ENCODE assay signal across 1 cellular context in the genomic region with DNA sequence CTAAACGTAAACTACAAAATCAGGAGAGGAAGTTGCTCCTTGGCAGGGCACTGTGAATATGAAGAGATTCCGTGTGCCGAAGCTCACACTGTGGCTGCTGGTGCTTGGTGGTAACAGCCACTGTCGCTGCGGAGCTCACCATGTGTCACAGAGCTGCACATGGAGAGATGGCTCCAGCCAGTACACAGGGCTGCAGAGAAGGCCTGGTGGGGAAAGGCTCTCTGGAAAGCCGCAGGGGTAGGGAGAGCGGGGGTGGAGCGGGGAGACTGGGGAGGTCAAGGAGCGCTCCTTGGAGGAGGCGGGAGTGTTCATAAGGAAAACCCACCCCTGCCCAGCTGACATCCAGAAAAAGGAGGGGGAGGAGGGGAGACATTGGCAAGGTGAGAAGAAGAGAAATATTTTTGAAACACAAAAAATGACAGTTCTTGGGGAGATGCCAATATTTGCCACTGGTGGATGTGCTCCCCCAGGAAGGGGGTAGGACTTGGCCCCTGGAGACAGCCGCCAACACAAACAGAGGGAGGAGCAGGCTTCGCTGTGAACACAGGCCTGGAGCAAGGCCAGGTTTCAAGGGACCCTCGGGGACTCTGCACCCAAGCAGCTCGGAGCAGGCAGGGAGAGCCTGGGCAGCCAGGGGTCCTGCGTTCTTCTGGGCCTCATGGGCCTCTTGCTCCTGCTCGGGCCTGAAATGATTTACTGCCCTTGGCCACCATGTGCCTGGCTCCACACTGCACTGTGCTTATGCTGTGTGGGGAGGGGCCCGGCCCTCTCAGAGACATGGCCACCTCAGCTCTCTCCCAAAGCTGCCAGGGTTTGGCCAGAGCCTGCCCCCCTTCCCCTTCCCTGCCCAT.
TF ChIP-seq lines count a peak whose summit lies in the region.

No MANE protein-coding gene starts in this region.

TF ChIP-seq in WTC11, 78 proteins besides CTCF, POLR2A, EP300 and RAD21 (continued from another document):
- no peak for TF ChIP-seq CREM (CRISPR knock-in tag; IDR thresholded peaks at IDR 0.05)
- no peak for TF ChIP-seq NFATC4 (CRISPR knock-in tag; IDR thresholded peaks at IDR 0.05)
- TF ChIP-seq EMX1 (CRISPR knock-in tag; IDR thresholded peaks at IDR 0.05): no peak
- TF ChIP-seq JUN (CRISPR knock-in tag; IDR thresholded peaks at IDR 0.05): no peak
- TF ChIP-seq, protein P1, sequence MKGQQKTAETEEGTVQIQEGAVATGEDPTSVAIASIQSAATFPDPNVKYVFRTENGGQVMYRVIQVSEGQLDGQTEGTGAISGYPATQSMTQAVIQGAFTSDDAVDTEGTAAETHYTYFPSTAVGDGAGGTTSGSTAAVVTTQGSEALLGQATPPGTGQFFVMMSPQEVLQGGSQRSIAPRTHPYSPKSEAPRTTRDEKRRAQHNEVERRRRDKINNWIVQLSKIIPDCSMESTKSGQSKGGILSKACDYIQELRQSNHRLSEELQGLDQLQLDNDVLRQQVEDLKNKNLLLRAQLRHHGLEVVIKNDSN (CRISPR knock-in tag; IDR thresholded peaks at IDR 0.05): no peak
- no peak for TF ChIP-seq GTF2I (CRISPR knock-in tag; conservative IDR thresholded peaks at IDR 0.05)
- TF ChIP-seq CREB1 (CRISPR knock-in tag; IDR thresholded peaks at IDR 0.05): no peak
- TF ChIP-seq IRF1 (CRISPR knock-in tag; IDR thresholded peaks at IDR 0.05): no peak
- TF ChIP-seq NR2C2 (CRISPR knock-in tag; IDR thresholded peaks at IDR 0.05): no peak
- TF ChIP-seq RELA (CRISPR knock-in tag; IDR thresholded peaks at IDR 0.05; ENCODE audit: borderline replicate concordance): no peak
- no peak for TF ChIP-seq TEAD4 (CRISPR knock-in tag; IDR thresholded peaks at IDR 0.05)
- no peak for TF ChIP-seq ZBTB21 (CRISPR knock-in tag; IDR thresholded peaks at IDR 0.05; ENCODE audit: borderline replicate concordance)
